ENCODE assay signal across 10 cellular contexts in the genomic region with DNA sequence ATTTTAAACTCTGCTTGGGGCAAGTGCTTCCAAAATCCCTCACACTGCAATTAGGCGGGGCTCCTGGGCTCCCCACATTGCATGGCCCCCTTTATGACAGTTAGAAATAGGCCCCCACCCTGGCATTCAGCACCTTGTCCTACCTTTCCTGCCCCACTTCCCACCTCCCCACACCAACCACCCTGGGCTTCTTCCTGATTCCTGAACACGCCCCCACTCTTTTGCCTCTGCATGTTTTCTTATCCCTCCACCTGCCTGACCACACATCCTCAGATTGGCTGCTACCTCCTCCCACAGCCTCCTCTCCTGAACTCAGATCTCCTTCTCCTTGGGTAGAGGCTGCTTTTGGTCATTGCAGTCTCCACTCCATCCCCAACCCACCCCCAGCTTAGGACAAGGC. TPM values are rescaled to one million over a fixed set of nuclear protein-coding genes. Genes with fewer than 3 reads are reported as not detected.
A peak's percentile ranks its signal among the peaks of the same experiment; 100 is the strongest.
DNase-seq lines count a peak whose midpoint lies in the region; ATAC-seq and TF ChIP-seq lines count a peak whose summit lies in the region.
"Had no signal": no experiment of that assay in that cellular context is flagged by ENCODE, and none has a peak within 500 bp of the region (broad histone marks: within the 10 kb centered on the region; RNA-seq: fewer than 3 reads in every experiment).

No MANE protein-coding gene starts in this region.

- H2AFZ ChIP-seq in ACC112 (ENCODE audit: low read length, unreplicated experiment), result no peak overlapping the region
- no peak overlapping the region for H2AFZ ChIP-seq in HCT116 (ENCODE audit: low read depth, low read length, poor library complexity, severe bottlenecking)

- H3K9me3 ChIP-seq in HCT116 (ENCODE audit: control insufficient read depth in 1 of 2, insufficient read depth in 1 of 2, low read depth in 1 of 2, low read length in 2 of 2) (no peaks in the 10 kb centered on the region), breast epithelium (no peaks in the 10 kb centered on the region), WERI-Rb-1 (ENCODE audit: severe bottlenecking) (no peaks in the 10 kb centered on the region)

- peak overlapping the region; percentile 96 for H3K4me2 ChIP-seq in HCT116 (ENCODE audit: low read length)

- H3K4me1 Mint-ChIP-seq in naive thymus-derived CD8-positive, alpha-beta T cell, result peaks cover 25 to 75% (median 63%) of the 10 kb centered on the region in 4 donors

- RAD21 ChIA-PET in HCT116 (lab: Charles Lee; ENCODE audit: low non-redundant PET in 1 of 2, low total read pairs in 2 of 2, uncharacterized antibody in 2 of 2, unreplicated experiment in 2 of 2), result no interaction called here

- H3K27me3 ChIP-seq in ACC112 (ENCODE audit: insufficient read depth, low read length), result no peaks in the 10 kb centered on the region
- no peaks in the 10 kb centered on the region for H3K27me3 ChIP-seq in HCT116 (ENCODE audit: insufficient read depth, low read length)
- H3K27me3 ChIP-seq in breast epithelium, result no peaks in the 10 kb centered on the region
- no peaks in the 10 kb centered on the region for H3K27me3 ChIP-seq in WERI-Rb-1 (ENCODE audit: insufficient read depth, low read depth, severe bottlenecking)

- peak overlapping the region; percentile 86 to 97 (median 90) for H3K4me3 Mint-ChIP-seq in naive thymus-derived CD8-positive, alpha-beta T cell

- H3K9me2 ChIP-seq in HCT116 (ENCODE audit: insufficient read depth), result no peaks in the 10 kb centered on the region

- DNase-seq in HCT116 (ENCODE audit: low read depth, low spot score) (no peak), breast epithelium (ENCODE audit: low spot score in 2 of 2) (no peak), COLO829 (ENCODE audit: low spot score) (no peak), NCI-H345 treated with DMSO at 0.1 percent for 48 hours (lab: John Stamatoyannopoulos, UW; ENCODE audit: unreplicated experiment) (no peak), WERI-Rb-1 (no peak)
- DNase-seq in naive thymus-derived CD8-positive, alpha-beta T cell, result no peak
- DNase-seq: DMS 273 treated with DMSO at 0.1 percent for 48 hours; stimulated activated CD4-positive, alpha-beta T cell treated with anti-CD3 and anti-CD28 coated beads, Interleukin-2, amount 100 ng/mL, for 48 hours had no signal

- ATAC-seq in HCT116 (no peak), GM18858 (IDR thresholded peaks at IDR 0.05; ENCODE audit: unreplicated experiment) (no peak)
- ATAC-seq in naive thymus-derived CD8-positive, alpha-beta T cell, result no peak

- POLR2A ChIA-PET in HCT116 (lab: Charles Lee), result interaction anchor here (2.1 kb wide), 1 partner anchor 11 kb away, joined by 11 read pairs; the partner anchor contains the start of gene MKNK1
- POLR2A ChIA-PET in naive thymus-derived CD8-positive, alpha-beta T cell (lab: Charles Lee), result interaction anchor here (0.6 to 8.3 kb wide), 3 partner anchors 10 to 82 kb away, joined by 3 to 122 read pairs (median 3); partner anchors contain the start of gene MKNK1

- no peaks in the 10 kb centered on the region for H3K9me3 Mint-ChIP-seq in naive thymus-derived CD8-positive, alpha-beta T cell

- H3K36me3 ChIP-seq in ACC112 (ENCODE audit: insufficient read depth, low read length) (no peaks in the 10 kb centered on the region), HCT116 (ENCODE audit: control insufficient read depth in 1 of 2, insufficient read depth in 2 of 2, low read length in 2 of 2) (no peaks in the 10 kb centered on the region), breast epithelium (no peaks in the 10 kb centered on the region), WERI-Rb-1 (no peaks in the 10 kb centered on the region)

- H3K27me3 Mint-ChIP-seq in naive thymus-derived CD8-positive, alpha-beta T cell, result no peaks in the 10 kb centered on the region

- H3K27ac ChIP-seq in ACC112 (ENCODE audit: low read depth, low read length), result no peak overlapping the region
- H3K27ac ChIP-seq in HCT116 (ENCODE audit: low read depth, low read length), result no peak overlapping the region
- peak overlapping the region; percentile 51 to 93 for H3K27ac ChIP-seq in breast epithelium
- H3K27ac ChIP-seq in WERI-Rb-1, result no peak overlapping the region

- CTCF ChIA-PET in HCT116 (lab: Charles Lee), result no interaction called here

- no peaks in the 10 kb centered on the region for H4K20me1 ChIP-seq in HCT116 (ENCODE audit: insufficient read depth)

- TF ChIP-seq POLR2A in HCT116 (IDR thresholded peaks at IDR 0.05; ENCODE audit: borderline replicate concordance, extremely low read depth, insufficient read depth, insufficient read length) (no peak), breast epithelium (IDR thresholded peaks at IDR 0.05) (no peak)

- no TSS peak for BruUV-seq in HCT116 (replicated peaks; lab: Mats Ljungman, UMichigan)

- peaks cover 0 to 24% (median 2%) of the 10 kb centered on the region in 3 donors for H3K36me3 Mint-ChIP-seq in naive thymus-derived CD8-positive, alpha-beta T cell

- H3K4me1 ChIP-seq in ACC112 (ENCODE audit: control insufficient read depth, insufficient read depth, low read length, unreplicated experiment) (peaks cover 38% of the 10 kb centered on the region), HCT116 (ENCODE audit: control insufficient read depth in 1 of 2, insufficient read depth in 2 of 2, low read length in 2 of 2) (peaks cover 13 to 51% of the 10 kb centered on the region in 2 experiments; a peak in 3 of 4 replicates), breast epithelium (peaks cover 0 to 20% of the 10 kb centered on the region in 2 donors)

- no peak for TF ChIP-seq CTCF in HCT116 (IDR thresholded peaks at IDR 0.05 in 2 of 3, conservative IDR thresholded peaks at IDR 0.05 in 1 of 3; ENCODE audit: borderline replicate concordance in 1 of 3, insufficient read depth in 1 of 3, low read depth in 2 of 3, low read length in 2 of 3)
- TF ChIP-seq CTCF in breast epithelium (IDR thresholded peaks at IDR 0.05), result no peak
- TF ChIP-seq CTCF in WERI-Rb-1 (IDR thresholded peaks at IDR 0.05; ENCODE audit: low read depth, low read length), result no peak

- no peak overlapping the region for H3K9ac ChIP-seq in HCT116 (ENCODE audit: low read length)

- intact Hi-C loops in HCT116 (cut with micrococcal nuclease) (no loop called here), breast epithelium (cut with DNase I; ENCODE audit: low total_unique reads) (no loop called here)

- no peak for TF ChIP-seq RAD21 in HCT116 (IDR thresholded peaks at IDR 0.05; ENCODE audit: low read depth)

- peak overlapping the region; percentile 88; the same call in 1 of the 2 replicates for H3K4me3 ChIP-seq in ACC112 (ENCODE audit: low read depth, low read length)
- H3K4me3 ChIP-seq in HCT116 (replicated peaks in 1 of 2; ENCODE audit: low read depth in 1 of 2, low read length in 2 of 2), result no peak overlapping the region
- H3K4me3 ChIP-seq in breast epithelium, result peak overlapping the region; percentile 65 to 91 (median 80)
- H3K4me3 ChIP-seq in WERI-Rb-1 (ENCODE audit: low read depth, low read length), result no peak overlapping the region

- H3K79me2 ChIP-seq in ACC112 (ENCODE audit: control insufficient read depth, insufficient read depth, low read length, unreplicated experiment) (peaks cover 4% of the 10 kb centered on the region), HCT116 (ENCODE audit: insufficient read depth, low read length) (no peaks in the 10 kb centered on the region)

- H3K27ac Mint-ChIP-seq in naive thymus-derived CD8-positive, alpha-beta T cell, result peak overlapping the region in 9 of 10 donors; percentile 87 to 95 (median 90)

TF ChIP-seq in HCT116, 20 proteins besides CTCF, POLR2A, EP300 and RAD21 (continues in another document):
- TF ChIP-seq, protein P1, sequence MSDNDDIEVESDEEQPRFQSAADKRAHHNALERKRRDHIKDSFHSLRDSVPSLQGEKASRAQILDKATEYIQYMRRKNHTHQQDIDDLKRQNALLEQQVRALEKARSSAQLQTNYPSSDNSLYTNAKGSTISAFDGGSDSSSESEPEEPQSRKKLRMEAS (IDR thresholded peaks at IDR 0.05), result no peak
- TF ChIP-seq ZNF274 (IDR thresholded peaks at IDR 0.05; ENCODE audit: low read depth, low read length) (no peak), SIN3A (IDR thresholded peaks at IDR 0.05; ENCODE audit: low read depth) (no peak), SP1 (IDR thresholded peaks at IDR 0.05; ENCODE audit: low read depth) (no peak), EZH2 (IDR thresholded peaks at IDR 0.05) (no peak), POLR2AphosphoS5 (IDR thresholded peaks at IDR 0.05; ENCODE audit: low read depth, low read length) (no peak)
- TF ChIP-seq, protein P2, sequence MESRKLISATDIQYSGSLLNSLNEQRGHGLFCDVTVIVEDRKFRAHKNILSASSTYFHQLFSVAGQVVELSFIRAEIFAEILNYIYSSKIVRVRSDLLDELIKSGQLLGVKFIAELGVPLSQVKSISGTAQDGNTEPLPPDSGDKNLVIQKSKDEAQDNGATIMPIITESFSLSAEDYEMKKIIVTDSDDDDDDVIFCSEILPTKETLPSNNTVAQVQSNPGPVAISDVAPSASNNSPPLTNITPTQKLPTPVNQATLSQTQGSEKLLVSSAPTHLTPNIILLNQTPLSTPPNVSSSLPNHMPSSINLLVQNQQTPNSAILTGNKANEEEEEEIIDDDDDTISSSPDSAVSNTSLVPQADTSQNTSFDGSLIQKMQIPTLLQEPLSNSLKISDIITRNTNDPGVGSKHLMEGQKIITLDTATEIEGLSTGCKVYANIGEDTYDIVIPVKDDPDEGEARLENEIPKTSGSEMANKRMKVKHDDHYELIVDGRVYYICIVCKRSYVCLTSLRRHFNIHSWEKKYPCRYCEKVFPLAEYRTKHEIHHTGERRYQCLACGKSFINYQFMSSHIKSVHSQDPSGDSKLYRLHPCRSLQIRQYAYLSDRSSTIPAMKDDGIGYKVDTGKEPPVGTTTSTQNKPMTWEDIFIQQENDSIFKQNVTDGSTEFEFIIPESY (IDR thresholded peaks at IDR 0.05; ENCODE audit: extremely low read depth, insufficient replicate concordance, low read length), result no peak

RNA-seq across cellular contexts. Expression of gene MOB3C, which starts 1.5 kb away (rescaled TPM):
- total RNA-seq in HCT116 (2021; ENCODE audit: unreplicated experiment) (5.5 TPM), breast epithelium (10 to 100 TPM; 10.5 to 14.5 (median 14.1) TPM)
- 4.3 and 5.4 TPM in 2 replicates for polyA plus RNA-seq in HCT116 (2012)
- 10 to 100 TPM; 24.3 to 24.7 TPM for total RNA-seq in naive thymus-derived CD8-positive, alpha-beta T cell
- polyA plus RNA-seq in naive thymus-derived CD8-positive, alpha-beta T cell, result 10 to 100 TPM in 1 of 3 donors, 1 to 10 TPM in 2; 8.3 to 17.5 (median 8.4) TPM

RNA-seq across cellular contexts. Expression of gene MKNK1, which starts 11.0 kb away (rescaled TPM):
- total RNA-seq in HCT116 (2021; ENCODE audit: unreplicated experiment), result 30.9 TPM
- polyA plus RNA-seq in HCT116 (2012), result 27.0 and 27.9 TPM in 2 replicates
- 10 to 100 TPM; 34.7 to 51.5 (median 47.2) TPM for total RNA-seq in breast epithelium
- 10 to 100 TPM; 51.4 to 56.3 TPM for total RNA-seq in naive thymus-derived CD8-positive, alpha-beta T cell
- polyA plus RNA-seq in naive thymus-derived CD8-positive, alpha-beta T cell, result 10 to 100 TPM; 17.6 to 19.7 (median 18.7) TPM

RNA-seq across cellular contexts. Expression of gene ATPAF1, which starts 53.1 kb away (rescaled TPM):
- total RNA-seq in HCT116 (2021; ENCODE audit: unreplicated experiment) (35.5 TPM), breast epithelium (10 to 100 TPM; 42.3 to 68.8 (median 44.8) TPM)
- polyA plus RNA-seq in HCT116 (2012), result 23.1 and 35.9 TPM in 2 replicates
- 10 to 100 TPM; 27.8 to 33.9 TPM for total RNA-seq in naive thymus-derived CD8-positive, alpha-beta T cell
- 10 to 100 TPM; 66.4 to 68.0 (median 66.7) TPM for polyA plus RNA-seq in naive thymus-derived CD8-positive, alpha-beta T cell

RNA-seq across cellular contexts. Expression of gene TEX38, which starts 56.6 kb away (rescaled TPM):
- 0.47 TPM for total RNA-seq in HCT116 (2021; ENCODE audit: unreplicated experiment)
- polyA plus RNA-seq in HCT116 (2012), result 0.10 TPM in 1 of 2 replicates, not detected in the other
- total RNA-seq in breast epithelium, result not detected
- not detected for total RNA-seq in naive thymus-derived CD8-positive, alpha-beta T cell
- polyA plus RNA-seq in naive thymus-derived CD8-positive, alpha-beta T cell, result not detected

Comparison
In these comparisons a context has a peak if more than half of its experiments do, and no peak if none do; other contexts are left out.
1. H3K27ac ChIP-seq: peak in breast epithelium (2 of 2); none in ACC112 (single experiment), HCT116 (single experiment) and WERI-Rb-1 (single experiment).
2. H3K4me3 ChIP-seq: peak in ACC112 (single experiment) and breast epithelium (3 of 3); none in HCT116 (0 of 2) and WERI-Rb-1 (single experiment).